Comparison of ENCODE assay signal across 24 cellular contexts in the genomic region with DNA sequence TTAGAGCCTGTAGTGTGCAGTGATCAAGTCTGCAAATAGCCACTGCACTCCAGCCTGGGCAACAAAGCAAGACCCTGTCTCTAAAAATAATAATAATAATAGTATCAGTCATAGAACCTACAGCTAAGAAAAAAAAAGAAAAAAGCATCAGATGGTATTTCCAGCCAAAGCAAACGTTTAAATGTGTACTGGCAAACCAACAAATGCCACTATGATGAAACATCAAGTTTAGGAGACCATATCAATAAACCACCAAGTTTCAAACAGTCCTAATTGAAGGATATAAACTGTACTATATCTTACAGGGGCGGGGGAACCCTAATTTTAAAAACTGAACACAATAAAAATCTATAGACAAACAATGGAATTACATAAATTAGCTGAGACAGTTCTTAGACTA. TPM values are rescaled to one million over a fixed set of nuclear protein-coding genes. Genes with fewer than 3 reads are reported as not detected.
DNase-seq lines count a peak whose midpoint lies in the region; ATAC-seq, FAIRE-seq and TF ChIP-seq lines count a peak whose summit lies in the region.
"Had no signal": no experiment of that assay in that cellular context is flagged by ENCODE, and none has a peak within 500 bp of the region (broad histone marks: within the 10 kb centered on the region; RNA-seq: fewer than 3 reads in every experiment).

No MANE protein-coding gene starts in this region.

- H3K4me1 Mint-ChIP-seq in activated CD4-positive, alpha-beta T cell treated with anti-CD3 and anti-CD28 coated beads for 36 hours: peaks cover 85% of the 10 kb centered on the region
- peaks cover 64% of the 10 kb centered on the region for H3K4me1 Mint-ChIP-seq in activated CD4-positive, alpha-beta T cell treated with anti-CD3 and anti-CD28 coated beads, Interleukin-2, amount 10 ng/mL, durations not matched to agents 24 days and 14 days
- H3K4me1 Mint-ChIP-seq in activated B cell treated with CpG ODN at 0.5 μM for 24 hours: peaks cover 86% of the 10 kb centered on the region

- H3K4me3 Mint-ChIP-seq in activated CD4-positive, alpha-beta T cell treated with anti-CD3 and anti-CD28 coated beads for 36 hours: no peak overlapping the region
- H3K4me3 Mint-ChIP-seq in activated CD4-positive, alpha-beta T cell treated with anti-CD3 and anti-CD28 coated beads, Interleukin-2, amount 10 ng/mL, durations not matched to agents 24 days and 14 days: no peak overlapping the region
- H3K4me3 Mint-ChIP-seq in activated B cell treated with CpG ODN at 0.5 μM for 24 hours: peak overlapping the region; percentile 3
- H3K4me3 Mint-ChIP-seq: naive B cell, type B pancreatic cell had no signal

- FAIRE-seq in D721Med (lab: Jason Lieb, UNC): no peak
- FAIRE-seq: kidney, pancreas had no signal

- ATAC-seq in activated CD4-positive, alpha-beta T cell treated with anti-CD3 and anti-CD28 coated beads for 36 hours: no peak
- no peak for ATAC-seq in activated B cell treated with CpG ODN at 0.5 μM for 24 hours (ENCODE audit: low read depth)
- ATAC-seq: foreskin keratinocyte, HCT116, pancreas had no signal

- TF ChIP-seq CTCF in activated B cell treated with CpG ODN at 0.5 μM for 24 hours (IDR thresholded peaks at IDR 0.05) (no peak), D721Med (IDR thresholded peaks at IDR 0.05; ENCODE audit: insufficient read depth, missing control alignments) (no peak)

- intact Hi-C loops in activated CD4-positive, alpha-beta T cell treated with anti-CD3 and anti-CD28 coated beads for 36 hours (cut with DNase I, micrococcal nuclease): loop anchor here in 1 of 2 experiments (10.0 kb wide), 1 partner anchor 319 kb away; a partner anchor contains a TSS
- intact Hi-C loops in activated CD4-positive, alpha-beta T cell treated with anti-CD3 and anti-CD28 coated beads, Interleukin-2, amount 10 ng/mL, durations not matched to agents 24 days and 14 days (cut with micrococcal nuclease): loop anchor here (2.0 to 10.0 kb wide), 2 partner anchors 17 to 211 kb away; no protein-coding TSS in a partner anchor
- intact Hi-C loops in activated B cell treated with CpG ODN at 0.5 μM for 24 hours (cut with micrococcal nuclease): loop anchor here (10.0 kb wide), 1 partner anchor 859 kb away; a partner anchor contains a TSS

- peaks cover 8% of the 10 kb centered on the region for H3K36me3 Mint-ChIP-seq in activated CD4-positive, alpha-beta T cell treated with anti-CD3 and anti-CD28 coated beads for 36 hours (ENCODE audit: low read depth)
- peaks cover 4% of the 10 kb centered on the region for H3K36me3 Mint-ChIP-seq in activated CD4-positive, alpha-beta T cell treated with anti-CD3 and anti-CD28 coated beads, Interleukin-2, amount 10 ng/mL, durations not matched to agents 24 days and 14 days (ENCODE audit: low read depth)
- peaks cover 4% of the 10 kb centered on the region for H3K36me3 Mint-ChIP-seq in activated B cell treated with CpG ODN at 0.5 μM for 24 hours (ENCODE audit: low read depth)
- H3K36me3 Mint-ChIP-seq: naive B cell, type B pancreatic cell had no signal

- POLR2A ChIA-PET in activated CD4-positive, alpha-beta T cell treated with anti-CD3 and anti-CD28 coated beads for 36 hours (lab: Charles Lee): interaction anchor here (0.6 kb wide), 2 partner anchors 169 to 272 kb away, joined by 3 to 7 read pairs; no protein-coding TSS in a partner anchor
- POLR2A ChIA-PET in activated B cell treated with CpG ODN at 0.5 μM for 24 hours (lab: Charles Lee): no interaction called here

- CTCF ChIA-PET in activated CD4-positive, alpha-beta T cell treated with anti-CD3 and anti-CD28 coated beads for 36 hours (lab: Charles Lee): interaction anchor here (0.7 kb wide), 1 partner anchor 40 kb away, joined by 5 read pairs; no protein-coding TSS in a partner anchor
- CTCF ChIA-PET in activated B cell treated with CpG ODN at 0.5 μM for 24 hours (lab: Charles Lee): interaction anchor here (0.9 kb wide), 1 partner anchor 61 kb away, joined by 4 read pairs; no protein-coding TSS in a partner anchor

- H3K27ac Mint-ChIP-seq in activated CD4-positive, alpha-beta T cell treated with anti-CD3 and anti-CD28 coated beads for 36 hours: peak overlapping the region; percentile 53
- no peak overlapping the region for H3K27ac Mint-ChIP-seq in activated CD4-positive, alpha-beta T cell treated with anti-CD3 and anti-CD28 coated beads, Interleukin-2, amount 10 ng/mL, durations not matched to agents 24 days and 14 days
- H3K27ac Mint-ChIP-seq in activated B cell treated with CpG ODN at 0.5 μM for 24 hours: no peak overlapping the region
- H3K27ac Mint-ChIP-seq: brain, type B pancreatic cell had no signal

- no peak for DNase-seq in activated CD4-positive, alpha-beta T cell treated with anti-CD3 and anti-CD28 coated beads for 36 hours
- no peak for DNase-seq in activated CD4-positive, alpha-beta T cell treated with anti-CD3 and anti-CD28 coated beads, Interleukin-2, amount 10 ng/mL, durations not matched to agents 24 days and 14 days
- DNase-seq in activated B cell treated with CpG ODN at 0.5 μM for 24 hours (no peak), fibroblast of peridontal ligament (ENCODE audit: extremely low read depth) (peak; percentile 67), superior temporal gyrus (ENCODE audit: extremely low spot score) (peak; percentile 3), D721Med (ENCODE audit: insufficient read length, low spot score) (no peak), KG1 (lab: John Stamatoyannopoulos, UW) (no peak)
- DNase-seq in activated naive CD4-positive, alpha-beta T cell (lab: John Stamatoyannopoulos, UW): no peak
- DNase-seq: activated CD8-positive, alpha-beta memory T cell treated with anti-CD3 and anti-CD28 coated beads, Interleukin-2, amount 50 U/mL, for 4 hours; activated naive CD4-positive, alpha-beta T cell treated with Interleukin-2 at 50 U/mL for 16 hours; DMS153; foreskin keratinocyte; hypothalamus; kidney; naive B cell; NCI-H2029; pancreas; SJCRH30; stimulated activated CD4-positive, alpha-beta T cell treated with anti-CD3 and anti-CD28 coated beads, Interleukin-2, amount 100 ng/mL, for 24 hours; stimulated activated naive CD4-positive, alpha-beta T cell treated with Interleukin-2 at 50 U/mL for 16 hours; T-helper 9 cell had no signal

- no peaks in the 10 kb centered on the region for H3K27me3 Mint-ChIP-seq in activated CD4-positive, alpha-beta T cell treated with anti-CD3 and anti-CD28 coated beads for 36 hours
- H3K27me3 Mint-ChIP-seq in activated CD4-positive, alpha-beta T cell treated with anti-CD3 and anti-CD28 coated beads, Interleukin-2, amount 10 ng/mL, durations not matched to agents 24 days and 14 days: no peaks in the 10 kb centered on the region
- no peaks in the 10 kb centered on the region for H3K27me3 Mint-ChIP-seq in activated B cell treated with CpG ODN at 0.5 μM for 24 hours
- H3K27me3 Mint-ChIP-seq: brain, naive B cell, type B pancreatic cell had no signal

- no peaks in the 10 kb centered on the region for H3K9me3 Mint-ChIP-seq in activated CD4-positive, alpha-beta T cell treated with anti-CD3 and anti-CD28 coated beads for 36 hours (ENCODE audit: low read depth)
- no peaks in the 10 kb centered on the region for H3K9me3 Mint-ChIP-seq in activated CD4-positive, alpha-beta T cell treated with anti-CD3 and anti-CD28 coated beads, Interleukin-2, amount 10 ng/mL, durations not matched to agents 24 days and 14 days
- H3K9me3 Mint-ChIP-seq in activated B cell treated with CpG ODN at 0.5 μM for 24 hours: no peaks in the 10 kb centered on the region
- H3K9me3 Mint-ChIP-seq: brain, naive B cell, type B pancreatic cell had no signal

RNA-seq across cellular contexts. Expression of a gene that starts 6.4 kb away (rescaled TPM):
- 10 to 100 TPM; 54.8 to 66.0 TPM for total RNA-seq in activated CD4-positive, alpha-beta T cell treated with anti-CD3 and anti-CD28 coated beads for 36 hours
- 72.1 and 74.1 TPM in 2 replicates for total RNA-seq in activated CD4-positive, alpha-beta T cell treated with anti-CD3 and anti-CD28 coated beads, Interleukin-2, amount 10 ng/mL, durations not matched to agents 24 days and 14 days
- 50.1 and 68.6 TPM in 2 replicates for total RNA-seq in activated B cell treated with CpG ODN at 0.5 μM for 24 hours

Comparison
In these comparisons a context has a peak if more than half of its experiments do, and no peak if none do; other contexts are left out.
1. DNase-seq: peak in fibroblast of peridontal ligament (single experiment) and superior temporal gyrus (single experiment); none in activated CD4-positive, alpha-beta T cell treated with anti-CD3 and anti-CD28 coated beads for 36 hours (single experiment), activated CD4-positive, alpha-beta T cell treated with anti-CD3 and anti-CD28 coated beads, Interleukin-2, amount 10 ng/mL, durations not matched to agents 24 days and 14 days (single experiment), activated B cell treated with CpG ODN at 0.5 μM for 24 hours (single experiment), D721Med (single experiment), activated naive CD4-positive, alpha-beta T cell (0 of 4) and KG1 (single experiment).